19 cellular contexts compared by ENCODE assay signal in genomic region chr5:109753279-109753678, GRCh38.
DNase-seq lines count a peak whose midpoint lies in the region; ATAC-seq, FAIRE-seq and TF ChIP-seq lines count a peak whose summit lies in the region.
"Had no signal": no experiment of that assay in that cellular context is flagged by ENCODE, and none has a peak within 500 bp of the region (broad histone marks: within the 10 kb centered on the region; RNA-seq: fewer than 3 reads in every experiment).

No MANE protein-coding gene starts in this region.

- H3K4me3 Mint-ChIP-seq in nephron progenitor cell = no peak overlapping the region
- H3K4me3 Mint-ChIP-seq: CD4-positive, alpha-beta memory T cell; HFFc6 had no signal

- H3K4me1 Mint-ChIP-seq in nephron progenitor cell = no peaks in the 10 kb centered on the region

- POLR2A ChIA-PET in HepG2 (lab: Yijun Ruan, JAX) = interaction anchor here (0.6 kb wide), 1 partner anchor 99 kb away, joined by 4 read pairs; no protein-coding TSS in a partner anchor
- POLR2A ChIA-PET in K562 (lab: Yijun Ruan, JAX) = interaction anchor here (1.9 kb wide), 1 partner anchor 12 kb away, joined by 6 read pairs; no protein-coding TSS in a partner anchor

- H3K9me3 Mint-ChIP-seq in nephron progenitor cell = no peaks in the 10 kb centered on the region
- H3K9me3 Mint-ChIP-seq: CD4-positive, alpha-beta memory T cell; HFFc6 had no signal

- H3K79me2 ChIP-seq in HepG2 (ENCODE audit: insufficient read depth, low read length) (peaks cover 8% of the 10 kb centered on the region), K562 (ENCODE audit: control insufficient read depth, insufficient read depth, low read length) (peaks cover 7% of the 10 kb centered on the region; the same call in 1 of the 3 replicates)

- H3K27ac Mint-ChIP-seq in nephron progenitor cell = peak overlapping the region; percentile 51
- H3K27ac Mint-ChIP-seq: HFFc6 had no signal

- TF ChIP-seq POLR2A in HepG2 (IDR thresholded peaks at IDR 0.05; ENCODE audit: insufficient read depth in 1 of 2, low read depth in 2 of 2, low read length in 2 of 2) (no peak), right lobe of liver (IDR thresholded peaks at IDR 0.05) (no peak), K562 (conservative IDR thresholded peaks at IDR 0.05) (no peak)

- H3K9me3 ChIP-seq in HepG2 (ENCODE audit: low read length) (no peaks in the 10 kb centered on the region), right lobe of liver (no peaks in the 10 kb centered on the region), K562 (replicated peaks; ENCODE audit: control insufficient read depth, insufficient read depth, low read depth, low read length) (no peaks in the 10 kb centered on the region)
- H3K9me3 ChIP-seq: HAP-1 had no signal

- no peaks in the 10 kb centered on the region for H3K9me1 ChIP-seq in K562 (ENCODE audit: control insufficient read depth, insufficient read depth, low read length)

- no peak overlapping the region for H3K9ac ChIP-seq in HepG2 (ENCODE audit: insufficient read depth, low read depth, low read length)
- H3K9ac ChIP-seq in K562 (ENCODE audit: insufficient read depth in 1 of 2, low read depth in 2 of 2, low read length in 2 of 2) = no peak overlapping the region

- intact Hi-C loops in HepG2 (cut with micrococcal nuclease; ENCODE audit: unreplicated experiment) = loop anchor here (5.0 kb wide), 1 partner anchor 61 kb away; no protein-coding TSS in a partner anchor
- intact Hi-C loops in right lobe of liver (cut with DNase I) = no loop called here
- intact Hi-C loops in K562 (cut with micrococcal nuclease) = no loop called here
- intact Hi-C loops in head of caudate nucleus (cut with DNase I) = no loop called here

- H3K4me1 ChIP-seq in HepG2 (ENCODE audit: insufficient read depth, low read length) (peaks cover 4% of the 10 kb centered on the region), right lobe of liver (peaks cover 0 to 20% (median 7%) of the 10 kb centered on the region in 4 donors), K562 (replicated peaks in 1 of 2; ENCODE audit: control insufficient read depth in 2 of 2, insufficient read depth in 2 of 2, low read length in 2 of 2) (peaks cover 0 to 4% of the 10 kb centered on the region in 2 experiments; a peak in 1 of 5 replicates)

- H2AFZ ChIP-seq in HepG2 (ENCODE audit: low read length) (no peak overlapping the region), K562 (ENCODE audit: low read depth, low read length) (no peak overlapping the region)

- no peak overlapping the region for H3K27ac ChIP-seq in HepG2 (ENCODE audit: extremely low read length, insufficient read depth, low read length)
- no peak overlapping the region for H3K27ac ChIP-seq in right lobe of liver
- no peak overlapping the region for H3K27ac ChIP-seq in K562 (ENCODE audit: extremely low read depth, low read depth, low read length)

- no peak for TF ChIP-seq RAD21 in HepG2 (CRISPR knock-in tag; IDR thresholded peaks at IDR 0.05)
- no peak for TF ChIP-seq RAD21 in K562 (CRISPR knock-in tag; conservative IDR thresholded peaks at IDR 0.05 in 1 of 2, IDR thresholded peaks at IDR 0.05 in 1 of 2)

- H3K4me3 ChIP-seq in HepG2 (replicated peaks in 1 of 3; ENCODE audit: insufficient read depth in 1 of 3, low read depth in 2 of 3, low read length in 3 of 3) = no peak overlapping the region
- no peak overlapping the region for H3K4me3 ChIP-seq in right lobe of liver
- H3K4me3 ChIP-seq in K562 = no peak overlapping the region
- H3K4me3 ChIP-seq: HAP-1 had no signal

- TF ChIP-seq CTCF in HepG2 (CRISPR knock-in tag; IDR thresholded peaks at IDR 0.05) (no peak), right lobe of liver (IDR thresholded peaks at IDR 0.05) (no peak), K562 (IDR thresholded peaks at IDR 0.05 in 2 of 3, conservative IDR thresholded peaks at IDR 0.05 in 1 of 3; ENCODE audit: insufficient read depth in 2 of 3, low read depth in 1 of 3, low read length in 3 of 3) (no peak), nephron progenitor cell (IDR thresholded peaks at IDR 0.05) (no peak)

- ATAC-seq in HepG2 = no peak
- ATAC-seq in right lobe of liver = no peak
- no peak for ATAC-seq in K562

- H3K27me3 ChIP-seq in HepG2 (ENCODE audit: control insufficient read depth in 1 of 2, insufficient read depth in 2 of 2, low read length in 2 of 2) = no peaks in the 10 kb centered on the region
- no peaks in the 10 kb centered on the region for H3K27me3 ChIP-seq in right lobe of liver
- H3K27me3 ChIP-seq in K562 (ENCODE audit: control insufficient read depth in 2 of 2, insufficient read depth in 2 of 2, low read length in 2 of 2) = no peaks in the 10 kb centered on the region

- H4K20me1 ChIP-seq in HepG2 (ENCODE audit: insufficient read depth, low read length) (no peaks in the 10 kb centered on the region), K562 (replicated peaks; ENCODE audit: control insufficient read depth, insufficient read depth, low read length) (no peaks in the 10 kb centered on the region)

- 96% methylated on average over 3 of the region's 3 CpGs for WGBS in HepG2 (ENCODE audit: low lambda C conversion rate)
- WGBS in right lobe of liver (ENCODE audit: insufficient coverage, low coverage, low lambda C conversion rate, missing lambda C conversion rate) = 97% methylated on average over 3 of the region's 3 CpGs
- 89% methylated on average over 3 of the region's 3 CpGs for WGBS in K562 (ENCODE audit: insufficient coverage, low coverage, missing lambda C conversion rate)

- H3K36me3 ChIP-seq in HepG2 (replicated peaks in 1 of 2; ENCODE audit: control insufficient read depth in 1 of 2, insufficient read depth in 2 of 2, low read length in 2 of 2) (peaks cover 3 to 11% of the 10 kb centered on the region in 2 experiments), right lobe of liver (peaks cover 0 to 6% (median 0%) of the 10 kb centered on the region in 4 donors), K562 (ENCODE audit: control insufficient read depth, insufficient read depth, low read length) (peaks cover 12% of the 10 kb centered on the region)
- H3K36me3 ChIP-seq: HAP-1 had no signal

- CTCF ChIA-PET in HepG2 (lab: Yijun Ruan, JAX; ENCODE audit: low intra/inter-chr PET ratio, low total read pairs) (no interaction called here), K562 (lab: Yijun Ruan, JAX; ENCODE audit: low intra/inter-chr PET ratio) (interaction anchor here (0.6 kb wide), 1 partner anchor 1008 kb away, joined by 3 read pairs; no protein-coding TSS in a partner anchor)

- peaks cover 35% of the 10 kb centered on the region for H3K36me3 Mint-ChIP-seq in nephron progenitor cell (ENCODE audit: low read depth)

- no peak for TF ChIP-seq EP300 in HepG2 (IDR thresholded peaks at IDR 0.05; ENCODE audit: low read depth in 2 of 2, low read length in 2 of 2)
- TF ChIP-seq EP300 in HepG2 (CRISPR knock-in tag; IDR thresholded peaks at IDR 0.05; ENCODE audit: borderline replicate concordance) = no peak
- no peak for TF ChIP-seq EP300 in K562 (IDR thresholded peaks at IDR 0.05; ENCODE audit: low read length)

- DNase-seq in HepG2 (ENCODE audit: low spot score) = no peak
- no peak for DNase-seq in right lobe of liver
- no peak for DNase-seq in K562 (ENCODE audit: extremely low read depth in 1 of 4, low spot score in 3 of 4)
- DNase-seq in nephron progenitor cell = no peak
- DNase-seq in head of caudate nucleus = no peak
- no peak for DNase-seq in UCSD-AML1 (lab: John Stamatoyannopoulos, UW; ENCODE audit: unreplicated experiment)
- DNase-seq in stimulated activated naive CD4-positive, alpha-beta T cell (lab: John Stamatoyannopoulos, UW) = no peak
- DNase-seq: 8988T; C1 segment of cervical spinal cord; Calu3; CD4-positive, alpha-beta memory T cell; COR-L47; DMS53; DND-41; GOT3; HFFc6 had no signal

- in situ Hi-C loops in HepG2 (cut with HindIII; ENCODE audit: extremely low pct_ligation_motif_present, low pct_unique_long_range_greater_than_20kb) = no loop called here
- in situ Hi-C loops in K562 (cut with MboI) = no loop called here

- H3K4me2 ChIP-seq in HepG2 (ENCODE audit: low read depth, low read length) (no peak overlapping the region), K562 (ENCODE audit: insufficient read depth, low read length) (no peak overlapping the region)

- no peaks in the 10 kb centered on the region for H3K27me3 Mint-ChIP-seq in nephron progenitor cell (ENCODE audit: low read depth, poor library complexity)
- H3K27me3 Mint-ChIP-seq: CD4-positive, alpha-beta memory T cell had no signal

- BruUV-seq in HepG2 (replicated peaks; lab: Mats Ljungman, UMichigan) (no TSS peak), K562 (replicated peaks; lab: Mats Ljungman, UMichigan) (no TSS peak)

- FAIRE-seq in HepG2 (lab: Jason Lieb, UNC) (no peak), K562 (lab: Jason Lieb, UNC) (no peak)
- FAIRE-seq: G401.6, GM12892 had no signal

TF ChIP-seq in HepG2, 621 proteins besides CTCF, POLR2A, EP300 and RAD21:
- TF ChIP-seq MAFF (IDR thresholded peaks at IDR 0.05; ENCODE audit: low read depth, low read length) = peak; percentile 68
- no peak for TF ChIP-seq TBX3 (IDR thresholded peaks at IDR 0.05; ENCODE audit: borderline replicate concordance)
- TF ChIP-seq MAFK (conservative IDR thresholded peaks at IDR 0.05 in 1 of 2, IDR thresholded peaks at IDR 0.05 in 1 of 2; ENCODE audit: low read length in 2 of 2) = peak; percentile 50 to 69; a peak in 3 of 4 replicates

TF ChIP-seq in K562, 482 proteins besides CTCF, POLR2A, EP300 and RAD21 (continues in another document):
- TF ChIP-seq PPARD (CRISPR knock-in tag; IDR thresholded peaks at IDR 0.05) (no peak), ARID3A (IDR thresholded peaks at IDR 0.05; ENCODE audit: borderline replicate concordance, low read depth, low read length) (no peak)
- TF ChIP-seq, protein P1, sequence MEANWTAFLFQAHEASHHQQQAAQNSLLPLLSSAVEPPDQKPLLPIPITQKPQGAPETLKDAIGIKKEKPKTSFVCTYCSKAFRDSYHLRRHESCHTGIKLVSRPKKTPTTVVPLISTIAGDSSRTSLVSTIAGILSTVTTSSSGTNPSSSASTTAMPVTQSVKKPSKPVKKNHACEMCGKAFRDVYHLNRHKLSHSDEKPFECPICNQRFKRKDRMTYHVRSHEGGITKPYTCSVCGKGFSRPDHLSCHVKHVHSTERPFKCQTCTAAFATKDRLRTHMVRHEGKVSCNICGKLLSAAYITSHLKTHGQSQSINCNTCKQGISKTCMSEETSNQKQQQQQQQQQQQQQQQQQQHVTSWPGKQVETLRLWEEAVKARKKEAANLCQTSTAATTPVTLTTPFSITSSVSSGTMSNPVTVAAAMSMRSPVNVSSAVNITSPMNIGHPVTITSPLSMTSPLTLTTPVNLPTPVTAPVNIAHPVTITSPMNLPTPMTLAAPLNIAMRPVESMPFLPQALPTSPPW (CRISPR knock-in tag; IDR thresholded peaks at IDR 0.05) = no peak

Comparison
In these comparisons a context has a peak if more than half of its experiments do, and no peak if none do; other contexts are left out.
1. Of the 241 proteins assayed by ChIP-seq in both HepG2 and K562: peak only in HepG2: MAFF and MAFK; only in K562: MAFG and RFX1; in both: none; in neither: 237.